In the genomic region with DNA sequence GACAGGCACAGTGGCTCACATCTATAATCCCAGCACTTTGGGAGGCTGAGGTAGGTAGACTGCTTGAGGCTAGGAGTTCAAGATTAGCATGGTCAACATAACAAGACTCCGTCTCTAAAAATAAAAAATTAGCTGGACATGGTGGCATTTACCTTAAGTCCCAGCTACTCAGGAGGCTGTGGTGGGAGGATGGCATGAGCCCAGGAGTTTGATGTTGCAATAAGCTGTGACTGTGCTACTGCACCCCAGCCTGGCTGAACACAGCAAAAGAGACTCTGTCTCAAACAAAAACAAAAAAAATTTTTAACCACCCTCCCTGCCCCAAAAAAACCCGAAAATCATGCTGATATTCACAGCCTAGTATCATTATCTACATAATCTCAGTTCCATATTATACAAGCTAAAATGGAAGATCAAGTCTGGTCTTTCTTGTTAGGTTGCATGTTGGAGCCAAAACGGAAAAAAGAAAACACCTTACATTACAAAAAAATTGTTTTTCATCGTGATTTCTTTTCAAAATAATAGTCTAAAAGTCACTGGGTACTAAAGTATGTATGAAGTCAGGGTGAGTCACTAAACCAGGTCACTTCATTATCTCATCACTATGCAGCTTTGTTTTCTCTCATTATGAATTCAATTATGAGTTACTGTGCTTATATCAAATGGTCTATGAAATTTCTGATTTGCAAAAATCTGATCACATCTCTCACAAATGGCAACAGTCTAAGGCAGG, we compare ENCODE assay signal across 1 cellular context.
A peak's percentile ranks its signal among the peaks of the same experiment; 100 is the strongest.
TF ChIP-seq lines count a peak whose summit lies in the region.

No MANE protein-coding gene starts in this region.

TF ChIP-seq in HEK293, 187 proteins besides CTCF, POLR2A, EP300 and RAD21 (continued from another document):
- TF ChIP-seq, protein P1, sequence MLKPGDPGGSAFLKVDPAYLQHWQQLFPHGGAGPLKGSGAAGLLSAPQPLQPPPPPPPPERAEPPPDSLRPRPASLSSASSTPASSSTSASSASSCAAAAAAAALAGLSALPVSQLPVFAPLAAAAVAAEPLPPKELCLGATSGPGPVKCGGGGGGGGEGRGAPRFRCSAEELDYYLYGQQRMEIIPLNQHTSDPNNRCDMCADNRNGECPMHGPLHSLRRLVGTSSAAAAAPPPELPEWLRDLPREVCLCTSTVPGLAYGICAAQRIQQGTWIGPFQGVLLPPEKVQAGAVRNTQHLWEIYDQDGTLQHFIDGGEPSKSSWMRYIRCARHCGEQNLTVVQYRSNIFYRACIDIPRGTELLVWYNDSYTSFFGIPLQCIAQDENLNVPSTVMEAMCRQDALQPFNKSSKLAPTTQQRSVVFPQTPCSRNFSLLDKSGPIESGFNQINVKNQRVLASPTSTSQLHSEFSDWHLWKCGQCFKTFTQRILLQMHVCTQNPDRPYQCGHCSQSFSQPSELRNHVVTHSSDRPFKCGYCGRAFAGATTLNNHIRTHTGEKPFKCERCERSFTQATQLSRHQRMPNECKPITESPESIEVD (tag by site-specific recombination; IDR thresholded peaks at IDR 0.05), result peak; percentile 50
- TF ChIP-seq ZNF549 (tag by site-specific recombination; IDR thresholded peaks at IDR 0.05) (no peak), GFI1B (tag by site-specific recombination; IDR thresholded peaks at IDR 0.05) (0 out of 2 replicates have a peak, but pooled peaks have one; percentile 40), SETDB1 (IDR thresholded peaks at IDR 0.05; ENCODE audit: insufficient read length, low read length) (no peak)
